ENCODE assay signal across 8 cellular contexts in the genomic region with DNA sequence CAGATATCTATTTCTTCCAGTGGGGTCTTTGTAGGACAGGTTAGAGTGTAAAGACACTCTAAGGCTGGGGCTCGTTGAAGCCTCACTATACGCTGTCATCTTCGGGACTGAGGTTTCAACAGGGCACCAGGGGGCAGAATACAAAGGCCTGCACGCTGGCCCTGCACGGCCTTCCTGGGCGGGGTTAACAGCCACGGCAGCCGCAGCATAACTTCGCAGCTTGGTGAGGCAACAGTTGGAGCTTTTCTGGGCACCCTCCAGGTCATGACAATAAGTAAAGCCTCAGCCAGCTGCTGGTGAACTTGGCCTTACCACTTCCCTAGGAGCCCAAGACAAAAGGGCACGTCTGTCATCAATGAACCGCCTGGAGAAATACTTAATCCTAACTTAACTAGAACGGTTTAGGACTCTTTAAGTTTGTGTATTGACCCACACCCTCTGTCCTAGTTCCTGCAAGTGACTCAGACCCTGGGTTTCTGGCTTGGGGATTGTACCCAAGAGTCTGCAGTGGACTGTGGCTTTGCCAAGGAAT. TPM values are rescaled to one million over a fixed set of nuclear protein-coding genes. Genes with fewer than 3 reads are reported as not detected.
DNase-seq lines count a peak whose midpoint lies in the region; ATAC-seq, FAIRE-seq and TF ChIP-seq lines count a peak whose summit lies in the region.

No MANE protein-coding gene starts in this region.

- intact Hi-C loops in activated CD4-positive, alpha-beta T cell treated with anti-CD3 and anti-CD28 coated beads for 36 hours (cut with DNase I, micrococcal nuclease) = loop anchor here (1.0 to 2.0 kb wide), 7 partner anchors 37 to 787 kb away; no protein-coding TSS in a partner anchor

- H3K36me3 Mint-ChIP-seq in activated CD4-positive, alpha-beta T cell treated with anti-CD3 and anti-CD28 coated beads for 36 hours (ENCODE audit: low read depth) = peaks cover 14% of the 10 kb centered on the region
- no peaks in the 10 kb centered on the region for H3K36me3 Mint-ChIP-seq in memory B cell

- DNase-seq in GM13977 (ENCODE audit: low spot score) (peak; percentile 59), NB4 (ENCODE audit: low read depth) (peak; percentile 97), dermis microvascular lymphatic vessel endothelial cell (ENCODE audit: low read depth in 2 of 2) (peak; percentile 18 to 75), memory B cell (ENCODE audit: low spot score in 2 of 2) (peak; percentile 57 to 62), HTR-8/SVneo (ENCODE audit: insufficient read length, low spot score) (no peak), DMS114 treated with DMSO at 0.1 percent for 48 hours (lab: John Stamatoyannopoulos, UW; ENCODE audit: unreplicated experiment) (no peak)
- peak; percentile 91 for DNase-seq in activated CD4-positive, alpha-beta T cell treated with anti-CD3 and anti-CD28 coated beads for 36 hours
- DNase-seq in stimulated activated CD8-positive, alpha-beta memory T cell treated with anti-CD3 and anti-CD28 coated beads, Interleukin-2, amount 100 ng/mL, for 1 hour (ENCODE audit: low read depth in 2 of 2) = peak; percentile 68 to 71

- no peak overlapping the region for H3K4me3 ChIP-seq in NB4 (ENCODE audit: low read depth, low read length)

- H3K27ac Mint-ChIP-seq in activated CD4-positive, alpha-beta T cell treated with anti-CD3 and anti-CD28 coated beads for 36 hours = peak overlapping the region; percentile 95
- H3K27ac Mint-ChIP-seq in memory B cell = peak overlapping the region; percentile 89

- H3K27me3 Mint-ChIP-seq in activated CD4-positive, alpha-beta T cell treated with anti-CD3 and anti-CD28 coated beads for 36 hours = no peaks in the 10 kb centered on the region
- H3K27me3 Mint-ChIP-seq in memory B cell = no peaks in the 10 kb centered on the region

- in situ Hi-C loops in GM13977 (cut with MboI; ENCODE audit: low pct_unique_long_range_greater_than_20kb, low sequenced_read_pairs, unreplicated experiment) = loop anchor here (10.0 kb wide), 1 partner anchor 353 kb away; no protein-coding TSS in a partner anchor

- no peak for FAIRE-seq in HTR-8/SVneo (lab: Jason Lieb, UNC)

- POLR2A ChIA-PET in activated CD4-positive, alpha-beta T cell treated with anti-CD3 and anti-CD28 coated beads for 36 hours (lab: Charles Lee) = interaction anchor here (0.5 to 2.1 kb wide), 7 partner anchors 37 to 172 kb away, joined by 3 to 11 read pairs (median 4); no protein-coding TSS in a partner anchor

- CTCF ChIA-PET in activated CD4-positive, alpha-beta T cell treated with anti-CD3 and anti-CD28 coated beads for 36 hours (lab: Charles Lee) = interaction anchor here (0.6 to 3.2 kb wide), 21 partner anchors 9 to 791 kb away, joined by 3 to 17 read pairs (median 4); no protein-coding TSS in a partner anchor

- TF ChIP-seq CTCF in GM13977 (IDR thresholded peaks at IDR 0.05; ENCODE audit: extremely low read depth, insufficient read depth, missing control alignments) (peak; percentile 58), NB4 (IDR thresholded peaks at IDR 0.05; ENCODE audit: low read depth, low read length) (peak; percentile 64)

- ATAC-seq in activated CD4-positive, alpha-beta T cell treated with anti-CD3 and anti-CD28 coated beads for 36 hours = peak; percentile 52
- peak; percentile 30 for ATAC-seq in memory B cell (ENCODE audit: low read depth)

- H3K4me1 Mint-ChIP-seq in activated CD4-positive, alpha-beta T cell treated with anti-CD3 and anti-CD28 coated beads for 36 hours = peaks cover 49% of the 10 kb centered on the region
- peaks cover 43% of the 10 kb centered on the region for H3K4me1 Mint-ChIP-seq in memory B cell

- H3K4me3 Mint-ChIP-seq in activated CD4-positive, alpha-beta T cell treated with anti-CD3 and anti-CD28 coated beads for 36 hours = peak overlapping the region; percentile 87
- peak overlapping the region; percentile 16 for H3K4me3 Mint-ChIP-seq in memory B cell

- no peaks in the 10 kb centered on the region for H3K9me3 Mint-ChIP-seq in activated CD4-positive, alpha-beta T cell treated with anti-CD3 and anti-CD28 coated beads for 36 hours (ENCODE audit: low read depth)
- H3K9me3 Mint-ChIP-seq in memory B cell = no peaks in the 10 kb centered on the region

- TF ChIP-seq POLR2A in NB4 (IDR thresholded peaks at IDR 0.05; ENCODE audit: extremely low read depth, insufficient read length) = no peak

RNA-seq across cellular contexts. Expression of a gene that starts 2.3 kb away (rescaled TPM):
- 10 to 100 TPM; 49.5 to 58.8 TPM for total RNA-seq in activated CD4-positive, alpha-beta T cell treated with anti-CD3 and anti-CD28 coated beads for 36 hours
- 0.51 TPM in 2 replicates for total RNA-seq in dermis microvascular lymphatic vessel endothelial cell

Comparison
In these comparisons a context has a peak if more than half of its experiments do, and no peak if none do; other contexts are left out.
1. DNase-seq: peak in GM13977 (single experiment), NB4 (single experiment), activated CD4-positive, alpha-beta T cell treated with anti-CD3 and anti-CD28 coated beads for 36 hours (single experiment), dermis microvascular lymphatic vessel endothelial cell (2 of 2), memory B cell (2 of 2) and stimulated activated CD8-positive, alpha-beta memory T cell treated with anti-CD3 and anti-CD28 coated beads, Interleukin-2, amount 100 ng/mL, for 1 hour (2 of 2); none in HTR-8/SVneo (single experiment) and DMS114 treated with DMSO at 0.1 percent for 48 hours (single experiment).
2. RNA of a gene that starts 2.3 kb away (total RNA-seq): 49.5 to 58.8 TPM in activated CD4-positive, alpha-beta T cell treated with anti-CD3 and anti-CD28 coated beads for 36 hours; 0.51 TPM in dermis microvascular lymphatic vessel endothelial cell; every median in the first group is over 10 times any median in the second.